Comparison of ENCODE assay signal across 20 cellular contexts in the genomic region with DNA sequence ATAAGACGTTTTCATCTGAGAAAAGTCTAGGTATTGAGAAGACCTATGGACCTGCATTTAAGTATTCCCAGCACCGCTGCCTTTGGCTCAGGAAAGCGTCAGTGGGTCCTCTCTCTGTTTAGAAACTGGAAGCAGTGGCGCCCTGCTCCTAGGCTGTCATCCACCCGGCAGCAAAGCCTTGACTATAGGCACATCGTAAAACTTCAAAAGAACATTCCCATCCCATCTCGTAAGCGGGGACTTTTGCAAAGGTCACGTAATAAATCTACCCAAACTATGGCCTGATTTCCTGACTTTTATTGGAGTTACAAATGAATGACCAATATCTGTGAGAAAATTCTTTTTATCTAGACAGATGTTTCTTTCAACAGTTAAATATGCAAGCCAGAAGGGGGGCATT.
A peak's percentile ranks its signal among the peaks of the same experiment; 100 is the strongest.
DNase-seq lines count a peak whose midpoint lies in the region; ATAC-seq, FAIRE-seq and TF ChIP-seq lines count a peak whose summit lies in the region.
"Had no signal": no experiment of that assay in that cellular context is flagged by ENCODE, and none has a peak within 500 bp of the region (broad histone marks: within the 10 kb centered on the region; RNA-seq: fewer than 3 reads in every experiment).

No MANE protein-coding gene starts in this region.

- TF ChIP-seq POLR2A in stomach (IDR thresholded peaks at IDR 0.05) = no peak
- TF ChIP-seq POLR2A in transverse colon (IDR thresholded peaks at IDR 0.05) = no peak

- H3K4me3 ChIP-seq in GM23338 = no peak overlapping the region
- H3K4me3 ChIP-seq in RWPE2 (ENCODE audit: severe bottlenecking) = no peak overlapping the region
- no peak overlapping the region for H3K4me3 ChIP-seq in stomach
- H3K4me3 ChIP-seq in transverse colon = no peak overlapping the region
- H3K4me3 ChIP-seq: BLaER1 treated with 17β-estradiol and CSF1 and Interleukin-3, amounts not matched to agents 10 nM and 100 nM; GM23248 had no signal

- intact Hi-C loops in stomach (cut with DNase I; ENCODE audit: low total_unique reads) (no loop called here), transverse colon (cut with DNase I; ENCODE audit: low total_unique reads) (no loop called here)

- H3K27me3 Mint-ChIP-seq in GM23338 (ENCODE audit: insufficient read depth, low read depth, poor library complexity) = peaks cover 6% of the 10 kb centered on the region
- peaks cover 65% of the 10 kb centered on the region for H3K27me3 Mint-ChIP-seq in mesothelial cell of epicardium (ENCODE audit: low read depth)

- DNase-seq in GM23338 (ENCODE audit: low spot score) (no peak), RWPE2 (ENCODE audit: low spot score) (no peak), mesothelial cell of epicardium (ENCODE audit: low spot score in 2 of 2, unreplicated experiment in 2 of 2) (no peak), kidney glomerular epithelial cell (lab: John Stamatoyannopoulos, UW) (no peak), stomach (no peak), transverse colon (no peak)
- DNase-seq: 8988T; Calu3; CD8-positive, alpha-beta T cell; DMS79 treated with DMSO at 0.1 percent for 48 hours; GF-D8; GM23248; H7 had no signal

- H3K9me3 ChIP-seq in RWPE2 (ENCODE audit: severe bottlenecking) (no peaks in the 10 kb centered on the region), stomach (no peaks in the 10 kb centered on the region), transverse colon (no peaks in the 10 kb centered on the region)
- H3K9me3 ChIP-seq: BLaER1 treated with 17β-estradiol and CSF1 and Interleukin-3, amounts not matched to agents 10 nM and 100 nM had no signal

- in situ Hi-C loops in transverse colon (cut with MboI; ENCODE audit: low pct_ligation_motif_present in 1 of 4, low pct_unique_long_range_greater_than_20kb in 1 of 4, low sequenced_read_pairs in 3 of 4) = no loop called here

- peaks cover 43% of the 10 kb centered on the region for H3K36me3 Mint-ChIP-seq in GM23338 (ENCODE audit: low read depth)
- H3K36me3 Mint-ChIP-seq in mesothelial cell of epicardium = no peaks in the 10 kb centered on the region
- H3K36me3 Mint-ChIP-seq: CD8-positive, alpha-beta T cell; IgD-negative memory B cell had no signal

- H3K9me2 ChIP-seq in GM23338 (ENCODE audit: insufficient read depth) = no peaks in the 10 kb centered on the region

- no peaks in the 10 kb centered on the region for H3K4me1 Mint-ChIP-seq in GM23338
- peaks cover 10% of the 10 kb centered on the region for H3K4me1 Mint-ChIP-seq in mesothelial cell of epicardium
- H3K4me1 Mint-ChIP-seq: B cell had no signal

- H2AFZ ChIP-seq in GM23338 = 0 out of 2 replicates have a peak overlapping the region, but pooled peaks have one; percentile 5
- H2AFZ ChIP-seq: GM23248 had no signal

- peaks cover 97% of the 10 kb centered on the region for H3K9me3 Mint-ChIP-seq in GM23338
- no peaks in the 10 kb centered on the region for H3K9me3 Mint-ChIP-seq in mesothelial cell of epicardium
- H3K9me3 Mint-ChIP-seq: CD8-positive, alpha-beta T cell; IgD-negative memory B cell had no signal

- no peaks in the 10 kb centered on the region for H3F3A ChIP-seq in GM23338 (replicated peaks; ENCODE audit: low read depth)

- WGBS in stomach, 5 donors = 41 to 58% (median 48%) methylated on average over 9 of the region's 9 CpGs
- 17 to 19% methylated on average over 4 to 9 of the region's 9 CpGs for WGBS in transverse colon (ENCODE audit: low coverage in 1 of 2), 2 donors

- FAIRE-seq in endometrium (lab: Jason Lieb, UNC) = peak; percentile 85
- FAIRE-seq: HepG2 had no signal

- ATAC-seq in GM23338 (no peak), RWPE2 (ENCODE audit: low read depth) (peak; percentile 50; the same call in 2 of the 3 replicates), GM21423 (IDR thresholded peaks at IDR 0.05; ENCODE audit: unreplicated experiment) (no peak)
- ATAC-seq: CD8-positive, alpha-beta T cell; HCT116 had no signal

- H3K27ac Mint-ChIP-seq in GM23338 (no peak overlapping the region), mesothelial cell of epicardium (peak overlapping the region; percentile 23)
- H3K27ac Mint-ChIP-seq: B cell; CD8-positive, alpha-beta T cell; IgD-negative memory B cell had no signal

- H3K4me3 Mint-ChIP-seq in GM23338 = no peak overlapping the region
- no peak overlapping the region for H3K4me3 Mint-ChIP-seq in mesothelial cell of epicardium
- H3K4me3 Mint-ChIP-seq: B cell; CD8-positive, alpha-beta T cell; IgD-negative memory B cell had no signal

- no peaks in the 10 kb centered on the region for H4K20me1 ChIP-seq in GM23338 (replicated peaks; ENCODE audit: insufficient read depth)
- H4K20me1 ChIP-seq: BLaER1 treated with 17β-estradiol and CSF1 and Interleukin-3, amounts not matched to agents 10 nM and 100 nM had no signal

- TF ChIP-seq EP300 in stomach (IDR thresholded peaks at IDR 0.05) = no peak
- TF ChIP-seq EP300 in transverse colon (IDR thresholded peaks at IDR 0.05; ENCODE audit: low read depth) = no peak

- no peaks in the 10 kb centered on the region for H3K27me3 ChIP-seq in GM23338 (ENCODE audit: insufficient read depth)
- no peaks in the 10 kb centered on the region for H3K27me3 ChIP-seq in RWPE2 (ENCODE audit: insufficient read depth, poor library complexity, severe bottlenecking)
- peaks cover 0 to 56% (median 0%) of the 10 kb centered on the region in 3 donors for H3K27me3 ChIP-seq in stomach
- H3K27me3 ChIP-seq in transverse colon = peaks cover 6% of the 10 kb centered on the region
- H3K27me3 ChIP-seq: BLaER1 treated with 17β-estradiol and CSF1 and Interleukin-3, amounts not matched to agents 10 nM and 100 nM had no signal

- no peak overlapping the region for H3K4me2 ChIP-seq in GM23338

- H3K4me1 ChIP-seq in GM23338 (ENCODE audit: insufficient read depth) (no peaks in the 10 kb centered on the region), RWPE2 (ENCODE audit: insufficient read depth, poor library complexity, severe bottlenecking) (no peaks in the 10 kb centered on the region), stomach (no peaks in the 10 kb centered on the region), transverse colon (peaks cover 0 to 4% (median 0%) of the 10 kb centered on the region in 4 donors)

- TF ChIP-seq CTCF in GM23338 (conservative IDR thresholded peaks at IDR 0.05; ENCODE audit: low read depth in 2 of 2) (no peak), RWPE2 (IDR thresholded peaks at IDR 0.05; ENCODE audit: poor library complexity, severe bottlenecking) (no peak), mesothelial cell of epicardium (IDR thresholded peaks at IDR 0.05; ENCODE audit: unreplicated experiment) (no peak), stomach (IDR thresholded peaks at IDR 0.05) (no peak), transverse colon (IDR thresholded peaks at IDR 0.05) (no peak)

- no peak overlapping the region for H3K27ac ChIP-seq in GM23338 (ENCODE audit: low read depth)
- peak overlapping the region; percentile 64 for H3K27ac ChIP-seq in RWPE2 (ENCODE audit: poor library complexity, severe bottlenecking)
- H3K27ac ChIP-seq in stomach = no peak overlapping the region
- no peak overlapping the region for H3K27ac ChIP-seq in transverse colon
- H3K27ac ChIP-seq: BLaER1 treated with 17β-estradiol and CSF1 and Interleukin-3, amounts not matched to agents 10 nM and 100 nM; GM23248 had no signal

- H3K36me3 ChIP-seq in GM23338 (ENCODE audit: insufficient read depth) (no peaks in the 10 kb centered on the region), RWPE2 (ENCODE audit: low read depth) (no peaks in the 10 kb centered on the region), stomach (no peaks in the 10 kb centered on the region), transverse colon (no peaks in the 10 kb centered on the region)
- H3K36me3 ChIP-seq: BLaER1 treated with 17β-estradiol and CSF1 and Interleukin-3, amounts not matched to agents 10 nM and 100 nM had no signal

- no peaks in the 10 kb centered on the region for H3K79me2 ChIP-seq in GM23338 (replicated peaks; ENCODE audit: insufficient read depth)
